Comparison of ENCODE assay signal across 8 cellular contexts in genomic region chr2:20365249-20365817, GRCh38. TPM values are rescaled to one million over a fixed set of nuclear protein-coding genes. Genes with fewer than 3 reads are reported as not detected.
A peak's percentile ranks its signal among the peaks of the same experiment; 100 is the strongest.
DNase-seq lines count a peak whose midpoint lies in the region; ATAC-seq, FAIRE-seq and TF ChIP-seq lines count a peak whose summit lies in the region.

No MANE protein-coding gene starts in this region.

- TF ChIP-seq CTCF in GM20000 (IDR thresholded peaks at IDR 0.05; ENCODE audit: extremely low read depth, missing control alignments) (no peak), astrocyte (IDR thresholded peaks at IDR 0.05; ENCODE audit: insufficient read depth, low read depth, low read length) (no peak), WTC11 (IDR thresholded peaks at IDR 0.05) (no peak)

- peak; percentile 37 for DNase-seq in GM04504 (ENCODE audit: low read depth)
- peak; percentile 73 for DNase-seq in GM20000 (ENCODE audit: low spot score)
- DNase-seq in astrocyte (ENCODE audit: low read depth) = peak; percentile 61
- DNase-seq in WTC11 (ENCODE audit: low spot score) = no peak
- no peak for DNase-seq in epidermal melanocyte (ENCODE audit: insufficient read length, low spot score)
- DNase-seq in NCI-H446 treated with DMSO at 0.1 percent for 48 hours (lab: John Stamatoyannopoulos, UW) = no peak
- DNase-seq in frontal cortex (ENCODE audit: low spot score in 2 of 2) = no peak

- no peaks in the 10 kb centered on the region for H3K27me3 Mint-ChIP-seq in astrocyte (ENCODE audit: low read depth, unreplicated experiment)
- H3K27me3 Mint-ChIP-seq in WTC11 (ENCODE audit: low read depth) = peaks cover 3% of the 10 kb centered on the region; the same call in 1 of the 2 replicates

- no peaks in the 10 kb centered on the region for H3K36me3 ChIP-seq in astrocyte (ENCODE audit: insufficient read depth, low read length)

- no peaks in the 10 kb centered on the region for H3K79me2 ChIP-seq in astrocyte (ENCODE audit: insufficient read depth, low read length)

- H3K4me1 Mint-ChIP-seq in astrocyte (ENCODE audit: low read depth, unreplicated experiment) = peaks cover 15% of the 10 kb centered on the region
- no peaks in the 10 kb centered on the region for H3K4me1 Mint-ChIP-seq in WTC11

- H3K27me3 ChIP-seq in astrocyte (ENCODE audit: insufficient read depth, low read length) = no peaks in the 10 kb centered on the region

- H3K9me3 Mint-ChIP-seq in astrocyte (ENCODE audit: unreplicated experiment) = no peaks in the 10 kb centered on the region
- peaks cover 20% of the 10 kb centered on the region for H3K9me3 Mint-ChIP-seq in WTC11

- H3K4me2 ChIP-seq in astrocyte (ENCODE audit: low read length) = peak overlapping the region; percentile 27

- no peak overlapping the region for H3K9ac ChIP-seq in astrocyte (ENCODE audit: low read length)

- H3K27ac Mint-ChIP-seq in astrocyte (ENCODE audit: unreplicated experiment) = no peak overlapping the region
- H3K27ac Mint-ChIP-seq in WTC11 = no peak overlapping the region

- ATAC-seq in HG03460 (IDR thresholded peaks at IDR 0.05; ENCODE audit: unreplicated experiment) (peak; percentile 77), WTC11 (no peak)

- peaks cover 7% of the 10 kb centered on the region for H3K4me1 ChIP-seq in astrocyte (ENCODE audit: insufficient read depth, low read length)

- H4K20me1 ChIP-seq in astrocyte (ENCODE audit: insufficient read depth, low read length) = no peaks in the 10 kb centered on the region

- H3K9me3 ChIP-seq in astrocyte (ENCODE audit: insufficient read depth, low read depth, low read length) = no peaks in the 10 kb centered on the region

- H2AFZ ChIP-seq in astrocyte (ENCODE audit: low read depth, low read length) = no peak overlapping the region

- H3K36me3 Mint-ChIP-seq in astrocyte (ENCODE audit: low read depth, unreplicated experiment) (no peaks in the 10 kb centered on the region), WTC11 (peaks cover 3% of the 10 kb centered on the region)

- POLR2A ChIA-PET in WTC11 (lab: Charles Lee) = no interaction called here

- peak; percentile 91 for FAIRE-seq in astrocyte (lab: Jason Lieb, UNC)
- FAIRE-seq in frontal cortex (lab: Jason Lieb, UNC) = no peak

- no peak overlapping the region for H3K4me3 Mint-ChIP-seq in astrocyte (ENCODE audit: unreplicated experiment)
- no peak overlapping the region for H3K4me3 Mint-ChIP-seq in WTC11

- no peak overlapping the region for H3K4me3 ChIP-seq in astrocyte (ENCODE audit: insufficient read depth, low read depth, low read length)

- CTCF ChIA-PET in WTC11 (lab: Charles Lee) = no interaction called here

- H3K27ac ChIP-seq in astrocyte (ENCODE audit: low read depth, low read length) = no peak overlapping the region

TF ChIP-seq in WTC11, 78 proteins besides CTCF, POLR2A, EP300 and RAD21:
- TF ChIP-seq NR2C2 (CRISPR knock-in tag; IDR thresholded peaks at IDR 0.05) (no peak), IRF1 (CRISPR knock-in tag; IDR thresholded peaks at IDR 0.05) (no peak), AR (CRISPR knock-in tag; IDR thresholded peaks at IDR 0.05) (no peak), PRRX2 (CRISPR knock-in tag; IDR thresholded peaks at IDR 0.05) (no peak), ATF6 (CRISPR knock-in tag; IDR thresholded peaks at IDR 0.05) (no peak), E2F1 (CRISPR knock-in tag; IDR thresholded peaks at IDR 0.05) (no peak)

RNA-seq across cellular contexts. Expression of gene PUM2, which starts 14.7 kb away (rescaled TPM):
- total RNA-seq in astrocyte (55.6 and 69.4 TPM in 2 replicates), WTC11 (2021) (84.7 to 104 TPM (median 90.0 TPM) in 3 replicates), frontal cortex (118 TPM)

Comparison
In these comparisons a context has a peak if more than half of its experiments do, and no peak if none do; other contexts are left out.
1. DNase-seq: peak in GM04504 (single experiment), GM20000 (single experiment) and astrocyte (single experiment); none in WTC11 (single experiment), epidermal melanocyte (single experiment), NCI-H446 treated with DMSO at 0.1 percent for 48 hours (single experiment) and frontal cortex (0 of 2).